Comparison of ENCODE assay signal across 2 cellular contexts in the genomic region with DNA sequence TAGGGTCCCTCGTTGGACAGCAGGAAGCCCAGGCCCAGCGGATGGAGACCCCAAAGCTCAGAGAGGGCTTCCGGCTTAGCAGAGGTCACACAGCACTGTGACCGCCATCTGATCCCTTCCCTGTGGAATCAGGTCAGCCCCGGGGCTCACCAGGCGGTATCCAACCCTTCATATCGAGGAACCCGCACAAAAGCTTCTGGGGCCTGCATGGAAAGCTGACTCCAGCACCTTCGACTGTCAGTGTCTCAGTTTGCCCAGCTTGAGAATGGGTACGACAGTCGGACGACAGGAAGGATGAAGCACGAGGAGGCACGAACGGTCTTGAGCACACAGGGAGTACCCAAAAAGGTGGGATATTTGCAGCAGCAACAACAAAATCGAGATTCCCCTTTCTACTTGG.
TF ChIP-seq lines count a peak whose summit lies in the region.

No MANE protein-coding gene starts in this region.

TF ChIP-seq in IMR-90, 13 proteins besides CTCF, POLR2A, EP300 and RAD21:
- TF ChIP-seq MXI1 (IDR thresholded peaks at IDR 0.05; ENCODE audit: borderline replicate concordance, low read depth, low read length): no peak
TF ChIP-seq in IMR-90: peak in this region for 0.

TF ChIP-seq in SK-N-SH treated with all-trans-retinoic acid at 6 μM for 48 hours, 23 proteins besides CTCF, POLR2A, EP300 and RAD21:
- TF ChIP-seq, protein P1, sequence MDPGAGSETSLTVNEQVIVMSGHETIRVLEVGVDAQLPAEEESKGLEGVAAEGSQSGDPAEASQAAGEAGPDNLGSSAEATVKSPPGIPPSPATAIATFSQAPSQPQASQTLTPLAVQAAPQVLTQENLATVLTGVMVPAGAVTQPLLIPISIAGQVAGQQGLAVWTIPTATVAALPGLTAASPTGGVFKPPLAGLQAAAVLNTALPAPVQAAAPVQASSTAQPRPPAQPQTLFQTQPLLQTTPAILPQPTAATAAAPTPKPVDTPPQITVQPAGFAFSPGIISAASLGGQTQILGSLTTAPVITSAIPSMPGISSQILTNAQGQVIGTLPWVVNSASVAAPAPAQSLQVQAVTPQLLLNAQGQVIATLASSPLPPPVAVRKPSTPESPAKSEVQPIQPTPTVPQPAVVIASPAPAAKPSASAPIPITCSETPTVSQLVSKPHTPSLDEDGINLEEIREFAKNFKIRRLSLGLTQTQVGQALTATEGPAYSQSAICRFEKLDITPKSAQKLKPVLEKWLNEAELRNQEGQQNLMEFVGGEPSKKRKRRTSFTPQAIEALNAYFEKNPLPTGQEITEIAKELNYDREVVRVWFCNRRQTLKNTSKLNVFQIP (CRISPR knock-in tag; IDR thresholded peaks at IDR 0.05; ENCODE audit: borderline replicate concordance, low read depth): no peak
- no peak for TF ChIP-seq ZC3H10 (CRISPR knock-in tag; IDR thresholded peaks at IDR 0.05)
- TF ChIP-seq TCF4 (CRISPR knock-in tag; IDR thresholded peaks at IDR 0.05; ENCODE audit: borderline replicate concordance): no peak
- TF ChIP-seq CSDC2 (CRISPR knock-in tag; IDR thresholded peaks at IDR 0.05): no peak
- no peak for TF ChIP-seq BACH2 (CRISPR knock-in tag; IDR thresholded peaks at IDR 0.05; ENCODE audit: borderline replicate concordance)
- no peak for TF ChIP-seq SNAI2 (CRISPR knock-in tag; IDR thresholded peaks at IDR 0.05)
- TF ChIP-seq, protein P2, sequence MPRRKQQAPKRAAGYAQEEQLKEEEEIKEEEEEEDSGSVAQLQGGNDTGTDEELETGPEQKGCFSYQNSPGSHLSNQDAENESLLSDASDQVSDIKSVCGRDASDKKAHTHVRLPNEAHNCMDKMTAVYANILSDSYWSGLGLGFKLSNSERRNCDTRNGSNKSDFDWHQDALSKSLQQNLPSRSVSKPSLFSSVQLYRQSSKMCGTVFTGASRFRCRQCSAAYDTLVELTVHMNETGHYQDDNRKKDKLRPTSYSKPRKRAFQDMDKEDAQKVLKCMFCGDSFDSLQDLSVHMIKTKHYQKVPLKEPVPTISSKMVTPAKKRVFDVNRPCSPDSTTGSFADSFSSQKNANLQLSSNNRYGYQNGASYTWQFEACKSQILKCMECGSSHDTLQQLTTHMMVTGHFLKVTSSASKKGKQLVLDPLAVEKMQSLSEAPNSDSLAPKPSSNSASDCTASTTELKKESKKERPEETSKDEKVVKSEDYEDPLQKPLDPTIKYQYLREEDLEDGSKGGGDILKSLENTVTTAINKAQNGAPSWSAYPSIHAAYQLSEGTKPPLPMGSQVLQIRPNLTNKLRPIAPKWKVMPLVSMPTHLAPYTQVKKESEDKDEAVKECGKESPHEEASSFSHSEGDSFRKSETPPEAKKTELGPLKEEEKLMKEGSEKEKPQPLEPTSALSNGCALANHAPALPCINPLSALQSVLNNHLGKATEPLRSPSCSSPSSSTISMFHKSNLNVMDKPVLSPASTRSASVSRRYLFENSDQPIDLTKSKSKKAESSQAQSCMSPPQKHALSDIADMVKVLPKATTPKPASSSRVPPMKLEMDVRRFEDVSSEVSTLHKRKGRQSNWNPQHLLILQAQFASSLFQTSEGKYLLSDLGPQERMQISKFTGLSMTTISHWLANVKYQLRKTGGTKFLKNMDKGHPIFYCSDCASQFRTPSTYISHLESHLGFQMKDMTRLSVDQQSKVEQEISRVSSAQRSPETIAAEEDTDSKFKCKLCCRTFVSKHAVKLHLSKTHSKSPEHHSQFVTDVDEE (CRISPR knock-in tag; IDR thresholded peaks at IDR 0.05): no peak
- TF ChIP-seq, protein P3, sequence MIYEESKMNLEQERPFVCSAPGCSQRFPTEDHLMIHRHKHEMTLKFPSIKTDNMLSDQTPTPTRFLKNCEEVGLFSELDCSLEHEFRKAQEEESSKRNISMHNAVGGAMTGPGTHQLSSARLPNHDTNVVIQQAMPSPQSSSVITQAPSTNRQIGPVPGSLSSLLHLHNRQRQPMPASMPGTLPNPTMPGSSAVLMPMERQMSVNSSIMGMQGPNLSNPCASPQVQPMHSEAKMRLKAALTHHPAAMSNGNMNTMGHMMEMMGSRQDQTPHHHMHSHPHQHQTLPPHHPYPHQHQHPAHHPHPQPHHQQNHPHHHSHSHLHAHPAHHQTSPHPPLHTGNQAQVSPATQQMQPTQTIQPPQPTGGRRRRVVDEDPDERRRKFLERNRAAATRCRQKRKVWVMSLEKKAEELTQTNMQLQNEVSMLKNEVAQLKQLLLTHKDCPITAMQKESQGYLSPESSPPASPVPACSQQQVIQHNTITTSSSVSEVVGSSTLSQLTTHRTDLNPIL (CRISPR knock-in tag; IDR thresholded peaks at IDR 0.05; ENCODE audit: low read depth): no peak
- TF ChIP-seq ESRRG (CRISPR knock-in tag; IDR thresholded peaks at IDR 0.05): no peak
